8 cellular contexts compared by ENCODE assay signal in the genomic region with DNA sequence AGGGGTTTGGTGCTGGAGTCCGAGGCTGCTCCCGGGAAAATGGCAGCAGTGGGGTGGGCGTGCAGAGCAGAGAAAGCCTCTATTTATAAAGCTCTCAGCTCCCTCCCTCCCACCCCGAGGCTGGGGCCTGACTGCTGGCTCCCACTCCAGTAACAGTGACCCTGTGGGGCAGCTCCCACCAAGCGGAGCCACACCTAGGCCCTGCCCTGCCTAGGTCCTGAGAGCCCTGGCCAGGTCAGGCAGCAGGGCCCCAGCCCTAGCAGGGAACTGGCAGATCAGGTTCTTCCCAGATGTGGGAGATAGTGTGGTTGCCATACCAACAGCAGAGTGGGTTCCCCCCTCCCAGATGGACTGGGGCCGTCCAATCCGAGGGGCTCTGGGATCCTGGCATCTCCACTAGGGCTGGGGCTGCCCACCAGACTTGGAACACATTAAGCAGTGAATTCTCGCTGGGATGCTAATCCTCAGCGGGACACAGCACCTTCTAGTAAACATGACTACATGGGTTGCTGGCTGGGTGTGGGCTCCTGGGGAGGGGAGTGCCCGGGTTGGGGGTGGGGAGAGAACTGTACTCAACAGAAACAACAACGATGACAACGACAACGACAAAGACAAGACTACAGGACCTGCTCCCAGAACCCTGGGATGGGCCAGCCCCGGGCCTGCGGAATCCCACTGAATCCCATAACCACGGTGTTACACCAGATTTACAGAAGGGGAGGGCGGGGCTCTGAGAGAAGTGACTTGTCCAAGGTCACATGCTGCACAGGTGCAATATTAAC. TPM values are rescaled to one million over a fixed set of nuclear protein-coding genes. Genes with fewer than 3 reads are reported as not detected.
DNase-seq lines count a peak whose midpoint lies in the region; ATAC-seq, FAIRE-seq and TF ChIP-seq lines count a peak whose summit lies in the region.

No MANE protein-coding gene starts in this region.

- peaks cover 7% of the 10 kb centered on the region for H3K36me3 Mint-ChIP-seq in effector memory CD8-positive, alpha-beta T cell (ENCODE audit: insufficient read depth)

- H3K4me2 ChIP-seq in neural cell (ENCODE audit: low read length) = peak overlapping the region; percentile 76

- H3K9ac ChIP-seq in NT2/D1 (ENCODE audit: insufficient read length, low read depth) (peak overlapping the region; percentile 21), neural cell (ENCODE audit: low read length) (peak overlapping the region; percentile 65)

- TF ChIP-seq RAD21 in neural cell (conservative IDR thresholded peaks at IDR 0.05) = no peak

- no peak for ATAC-seq in effector memory CD8-positive, alpha-beta T cell (replicated peaks)
- no peak for ATAC-seq in aorta (ENCODE audit: low FRiP score)

- H3K9me2 ChIP-seq in neural cell (ENCODE audit: insufficient read depth, low read length) = no peaks in the 10 kb centered on the region

- FAIRE-seq in urothelium cell line (lab: Jason Lieb, UNC) = no peak

- H2AFZ ChIP-seq in neural cell (ENCODE audit: low read depth, low read length) = no peak overlapping the region

- peaks cover 3% of the 10 kb centered on the region for H3K36me3 ChIP-seq in NT2/D1 (ENCODE audit: insufficient read depth, insufficient read length, low read length)
- no peaks in the 10 kb centered on the region for H3K36me3 ChIP-seq in neural cell (ENCODE audit: insufficient read depth, low read length)
- H3K36me3 ChIP-seq in aorta (ENCODE audit: control insufficient read depth in 1 of 2, insufficient read depth in 2 of 2, low read length in 1 of 2) = no peaks in the 10 kb centered on the region

- H3K27ac ChIP-seq in neural cell (ENCODE audit: low read length) = peak overlapping the region; percentile 52
- H3K27ac ChIP-seq in aorta (ENCODE audit: low read depth in 1 of 2, low read length in 2 of 2) = no peak overlapping the region

- H3K27me3 Mint-ChIP-seq in effector memory CD8-positive, alpha-beta T cell = no peaks in the 10 kb centered on the region

- H3K4me3 Mint-ChIP-seq in effector memory CD8-positive, alpha-beta T cell = peak overlapping the region; percentile 83 to 86

- H3K4me1 ChIP-seq in NT2/D1 (ENCODE audit: insufficient read depth, insufficient read length) (peaks cover 33% of the 10 kb centered on the region), aorta (ENCODE audit: control insufficient read depth in 1 of 2, insufficient read depth in 2 of 2, low read length in 2 of 2) (no peaks in the 10 kb centered on the region)

- H3K27ac Mint-ChIP-seq in effector memory CD8-positive, alpha-beta T cell = peak overlapping the region in 1 of 2 donors; percentile 66

- no peaks in the 10 kb centered on the region for H3F3A ChIP-seq in neural cell (ENCODE audit: insufficient read depth, low read length, poor library complexity, severe bottlenecking)

- 25 to 37% methylated on average over 17 of the region's 17 CpGs for WGBS in aorta, 2 donors

- H3K79me2 ChIP-seq in neural cell (replicated peaks; ENCODE audit: insufficient read depth, low read length) = peaks cover 15% of the 10 kb centered on the region

- peaks cover 20 to 31% of the 10 kb centered on the region in 2 donors for H3K4me1 Mint-ChIP-seq in effector memory CD8-positive, alpha-beta T cell (ENCODE audit: low read depth in 2 of 2)

- no peaks in the 10 kb centered on the region for H4K20me1 ChIP-seq in neural cell (ENCODE audit: insufficient read depth)

- TF ChIP-seq EP300 in neural cell (conservative IDR thresholded peaks at IDR 0.05; ENCODE audit: poor library complexity, severe bottlenecking) = no peak

- H3K27me3 ChIP-seq in NT2/D1 (ENCODE audit: insufficient read depth, insufficient read length) (no peaks in the 10 kb centered on the region), neural cell (ENCODE audit: insufficient read depth, low read depth, low read length) (no peaks in the 10 kb centered on the region), aorta (ENCODE audit: control insufficient read depth in 1 of 2, insufficient read depth in 2 of 2, low read length in 1 of 2) (no peaks in the 10 kb centered on the region)

- TF ChIP-seq CTCF in neural cell (IDR thresholded peaks at IDR 0.05; ENCODE audit: poor library complexity, severe bottlenecking) = no peak

- DNase-seq in NCI-H1417 (lab: John Stamatoyannopoulos, UW) = peak in 2 of 3 experiments; percentile 37 to 66
- no peak for DNase-seq in NCI-H1417 treated with DMSO at 0.1 percent for 48 hours (lab: John Stamatoyannopoulos, UW)
- no peak for DNase-seq in NT2/D1 (ENCODE audit: low read depth, low spot score)
- DNase-seq in effector memory CD8-positive, alpha-beta T cell = no peak
- DNase-seq in urothelium cell line (ENCODE audit: low spot score) = no peak
- DNase-seq in aorta = no peak
- no peak for DNase-seq in CD1c-positive myeloid dendritic cell (ENCODE audit: extremely low spot score)

- intact Hi-C loops in aorta (cut with DNase I) = no loop called here

- H3K9me3 ChIP-seq in NT2/D1 (ENCODE audit: insufficient read depth, low read length) (no peaks in the 10 kb centered on the region), neural cell (ENCODE audit: low read length) (no peaks in the 10 kb centered on the region), aorta (ENCODE audit: control insufficient read depth, low read length) (no peaks in the 10 kb centered on the region)

- no peaks in the 10 kb centered on the region for H3K9me3 Mint-ChIP-seq in effector memory CD8-positive, alpha-beta T cell

- no peak overlapping the region for H3K4me3 ChIP-seq in NT2/D1 (ENCODE audit: insufficient read length, low read depth)
- peak overlapping the region; percentile 92 for H3K4me3 ChIP-seq in neural cell (ENCODE audit: low read length)
- H3K4me3 ChIP-seq in aorta (ENCODE audit: low read length in 2 of 2) = no peak overlapping the region

TF ChIP-seq in neural cell, 6 proteins besides CTCF, POLR2A, EP300 and RAD21:
- TF ChIP-seq TAF1 (IDR thresholded peaks at IDR 0.05; ENCODE audit: low read depth) = no peak
- TF ChIP-seq POLR2AphosphoS5 (IDR thresholded peaks at IDR 0.05) = peak; percentile 44

RNA-seq across cellular contexts. Expression of a gene that starts 1.5 kb away (rescaled TPM):
- 128 and 160 TPM in 2 replicates for polyA plus RNA-seq in neural cell
- 70.7 and 73.8 TPM in 2 replicates for polyA minus RNA-seq in neural cell
- total RNA-seq in aorta = 100 to 1,000 TPM in 1 of 2 donors, 10 to 100 TPM in 1; 64.9 to 107 TPM
- 100 to 1,000 TPM in 1 of 2 donors, 10 to 100 TPM in 1; 34.4 to 232 TPM for polyA plus RNA-seq in aorta

RNA-seq across cellular contexts. Expression of a gene that starts 9.8 kb away (rescaled TPM):
- 42.4 and 73.6 TPM in 2 replicates for polyA plus RNA-seq in neural cell
- 23.9 and 27.1 TPM in 2 replicates for polyA minus RNA-seq in neural cell
- 10 to 100 TPM; 21.8 to 28.3 TPM for total RNA-seq in aorta
- 10 to 100 TPM in 1 of 2 donors, 1 to 10 TPM in 1; 8.5 to 32.3 TPM for polyA plus RNA-seq in aorta

RNA-seq across cellular contexts. Expression of a gene that starts 54.3 kb away (rescaled TPM):
- polyA plus RNA-seq in neural cell (31.1 and 31.5 TPM in 2 replicates), aorta (1 to 10 TPM; 2.1 to 4.9 TPM)
- 20.6 and 26.1 TPM in 2 replicates for polyA minus RNA-seq in neural cell
- total RNA-seq in aorta = 1 to 10 TPM; 4.0 to 5.1 TPM

Comparison
In these comparisons a context has a peak if more than half of its experiments do, and no peak if none do; other contexts are left out.
1. DNase-seq: peak in NCI-H1417 (2 of 3); none in NCI-H1417 treated with DMSO at 0.1 percent for 48 hours (single experiment), NT2/D1 (single experiment), effector memory CD8-positive, alpha-beta T cell (0 of 3), urothelium cell line (single experiment), aorta (0 of 2) and CD1c-positive myeloid dendritic cell (single experiment).